Comparison of ENCODE assay signal across 8 cellular contexts in the genomic region with DNA sequence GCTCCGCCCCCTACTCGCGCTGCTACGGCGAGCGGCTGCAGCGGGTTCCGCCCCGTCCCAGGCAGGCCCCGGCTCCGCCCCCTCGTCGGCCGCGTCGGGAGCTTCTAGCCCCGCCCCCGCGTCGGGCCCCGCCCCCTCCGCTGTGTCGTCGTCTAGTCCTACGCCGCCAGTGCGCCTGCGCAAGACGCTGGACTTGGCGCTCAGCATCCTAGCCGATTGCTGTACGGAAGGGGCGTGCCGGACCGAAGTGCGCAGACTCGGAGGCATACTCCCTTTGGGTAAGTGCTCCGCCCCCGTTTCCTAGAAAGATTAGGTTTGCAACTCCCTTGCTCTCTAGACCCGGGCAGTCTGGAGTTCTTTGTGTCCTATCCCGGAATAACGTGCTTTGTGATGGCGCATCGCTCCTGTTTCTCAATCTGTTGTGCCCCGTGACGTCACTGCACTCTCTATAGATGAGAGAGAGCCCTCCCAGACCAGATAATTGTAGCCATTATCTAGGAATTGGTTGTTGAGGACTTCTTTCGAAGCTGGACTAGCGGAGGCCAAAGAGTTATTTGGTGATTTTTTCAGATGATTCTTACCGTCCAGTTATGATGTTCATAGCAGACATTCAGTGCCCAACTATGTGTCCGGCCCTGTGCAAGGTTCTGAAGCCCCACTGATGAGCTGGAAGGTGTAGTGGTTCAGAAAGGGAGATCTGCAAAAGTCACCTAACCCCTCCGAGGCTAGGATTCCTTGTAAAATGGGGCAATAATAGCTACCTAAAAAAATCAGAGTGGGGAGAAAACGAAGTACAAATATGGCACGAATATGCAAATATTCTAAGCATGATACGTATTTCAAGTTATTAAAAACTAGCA. TPM values are rescaled to one million over a fixed set of nuclear protein-coding genes. Genes with fewer than 3 reads are reported as not detected.
DNase-seq lines count a peak whose midpoint lies in the region; ATAC-seq and TF ChIP-seq lines count a peak whose summit lies in the region.

No MANE protein-coding gene starts in this region.

- peak overlapping the region; percentile 89 to 94 for H3K27ac Mint-ChIP-seq in natural killer cell treated with Interleukin-12 subunit alpha and Interleukin-12 subunit beta and Interleukin-15 and Interleukin-18, amount 100 ng/mL, for 72 hours

- CTCF ChIA-PET in RWPE1 (lab: Yijun Ruan, JAX) = interaction anchor here (0.6 to 1.4 kb wide), 6 partner anchors 12 to 259 kb away, joined by 3 to 6 read pairs (median 3); partner anchors contain the start of genes TGFB1I1 and ZNF843

- peak; percentile 90 to 92 for ATAC-seq in natural killer cell treated with Interleukin-12 subunit alpha and Interleukin-12 subunit beta and Interleukin-15 and Interleukin-18, amount 100 ng/mL, for 72 hours

- peak overlapping the region; percentile 86 for H3K4me3 Mint-ChIP-seq in natural killer cell treated with Interleukin-12 subunit alpha and Interleukin-12 subunit beta and Interleukin-15 and Interleukin-18, amount 100 ng/mL, for 72 hours

- no peaks in the 10 kb centered on the region for H3K36me3 Mint-ChIP-seq in natural killer cell treated with Interleukin-12 subunit alpha and Interleukin-12 subunit beta and Interleukin-15 and Interleukin-18, amount 100 ng/mL, for 72 hours

- peak overlapping the region; percentile 86 for H3K4me3 ChIP-seq in fibroblast of pulmonary artery (replicated peaks; ENCODE audit: low read depth, low read length)

- no peaks in the 10 kb centered on the region for H3K27me3 Mint-ChIP-seq in natural killer cell treated with Interleukin-12 subunit alpha and Interleukin-12 subunit beta and Interleukin-15 and Interleukin-18, amount 100 ng/mL, for 72 hours

- peak; percentile 99 for DNase-seq in Daoy (ENCODE audit: low read depth)
- peak; percentile 99 for DNase-seq in H4 (ENCODE audit: low spot score)
- peak; percentile 100 for DNase-seq in LoVo (ENCODE audit: low spot score)
- peak; percentile 96 for DNase-seq in RWPE1 (ENCODE audit: low spot score)
- DNase-seq in activated effector memory CD4-positive, alpha-beta T cell treated with Interleukin-2 at 50 U/mL for 16 hours = peak; percentile 100
- peak; percentile 100 for DNase-seq in fibroblast of pulmonary artery (ENCODE audit: low read depth)
- peak; percentile 100 for DNase-seq in natural killer cell treated with Interleukin-12 subunit alpha and Interleukin-12 subunit beta and Interleukin-15 and Interleukin-18, amount 100 ng/mL, for 72 hours (ENCODE audit: low spot score)
- DNase-seq in stimulated activated naive CD4-positive, alpha-beta T cell treated with Interleukin-2 at 50 U/mL for 16 hours (lab: John Stamatoyannopoulos, UW) = peak; percentile 100

- POLR2A ChIA-PET in RWPE1 (lab: Yijun Ruan, JAX; ENCODE audit: low non-redundant PET) = interaction anchor here (0.6 to 1.1 kb wide), 2 partner anchors 24 to 517 kb away, joined by 3 to 4 read pairs; no protein-coding TSS in a partner anchor

- TF ChIP-seq CTCF in RWPE1 (conservative IDR thresholded peaks at IDR 0.05; ENCODE audit: low read depth) = no peak
- no peak for TF ChIP-seq CTCF in fibroblast of pulmonary artery (IDR thresholded peaks at IDR 0.05; ENCODE audit: low read length, missing control alignments)

- H3K9me3 Mint-ChIP-seq in natural killer cell treated with Interleukin-12 subunit alpha and Interleukin-12 subunit beta and Interleukin-15 and Interleukin-18, amount 100 ng/mL, for 72 hours = no peaks in the 10 kb centered on the region

- peaks cover 31 to 36% of the 10 kb centered on the region in 2 donors for H3K4me1 Mint-ChIP-seq in natural killer cell treated with Interleukin-12 subunit alpha and Interleukin-12 subunit beta and Interleukin-15 and Interleukin-18, amount 100 ng/mL, for 72 hours (ENCODE audit: low read depth in 2 of 2)

- H3K27ac ChIP-seq in RWPE1 = peak overlapping the region; percentile 100

RNA-seq across cellular contexts. Expression of gene ARMC5, which starts 0.7 kb away (rescaled TPM):
- 13.7 and 16.1 TPM in 2 replicates for total RNA-seq in Daoy (2014; rRNA removed; shearing (Covaris generic))
- total RNA-seq in H4 (2014; rRNA removed; shearing (Covaris generic)) = 5.2 and 5.5 TPM in 2 replicates
- total RNA-seq in natural killer cell treated with Interleukin-12 subunit alpha and Interleukin-12 subunit beta and Interleukin-15 and Interleukin-18, amount 100 ng/mL, for 72 hours = 10 to 100 TPM; 31.6 to 36.0 TPM

RNA-seq across cellular contexts. Expression of gene TGFB1I1, which starts 12.0 kb away (rescaled TPM):
- 20.7 and 22.9 TPM in 2 replicates for total RNA-seq in Daoy (2014; rRNA removed; shearing (Covaris generic))
- total RNA-seq in H4 (2014; rRNA removed; shearing (Covaris generic)) = 12.8 and 18.9 TPM in 2 replicates
- under 1 TPM; 0.55 to 0.75 TPM for total RNA-seq in natural killer cell treated with Interleukin-12 subunit alpha and Interleukin-12 subunit beta and Interleukin-15 and Interleukin-18, amount 100 ng/mL, for 72 hours

RNA-seq across cellular contexts. Expression of gene ZNF843, which starts 17.4 kb away (rescaled TPM):
- 0.15 TPM in 1 of 2 replicates, not detected in the other for total RNA-seq in Daoy (2014; rRNA removed; shearing (Covaris generic))
- total RNA-seq in H4 (2014; rRNA removed; shearing (Covaris generic)) = 0.08 TPM in 1 of 2 replicates, not detected in the other
- total RNA-seq in natural killer cell treated with Interleukin-12 subunit alpha and Interleukin-12 subunit beta and Interleukin-15 and Interleukin-18, amount 100 ng/mL, for 72 hours = under 1 TPM in 1 of 2 donors, not detected in 1; 0.17 TPM

RNA-seq across cellular contexts. Expression of gene SLC5A2, which starts 23.0 kb away (rescaled TPM):
- not detected in 2 replicates for total RNA-seq in Daoy (2014; rRNA removed; shearing (Covaris generic))
- not detected in 2 replicates for total RNA-seq in H4 (2014; rRNA removed; shearing (Covaris generic))
- total RNA-seq in natural killer cell treated with Interleukin-12 subunit alpha and Interleukin-12 subunit beta and Interleukin-15 and Interleukin-18, amount 100 ng/mL, for 72 hours = not detected

RNA-seq across cellular contexts. Expression of gene COX6A2, which starts 31.8 kb away (rescaled TPM):
- total RNA-seq in Daoy (2014; rRNA removed; shearing (Covaris generic)) = not detected in 2 replicates
- total RNA-seq in H4 (2014; rRNA removed; shearing (Covaris generic)) = not detected in 2 replicates
- total RNA-seq in natural killer cell treated with Interleukin-12 subunit alpha and Interleukin-12 subunit beta and Interleukin-15 and Interleukin-18, amount 100 ng/mL, for 72 hours = not detected

Comparison
In these comparisons a context has a peak if more than half of its experiments do, and no peak if none do; other contexts are left out.
1. Peak in every context shown above with its lines: DNase-seq, ATAC-seq, H3K4me3 ChIP-seq and H3K27ac ChIP-seq.